In the genomic region with DNA sequence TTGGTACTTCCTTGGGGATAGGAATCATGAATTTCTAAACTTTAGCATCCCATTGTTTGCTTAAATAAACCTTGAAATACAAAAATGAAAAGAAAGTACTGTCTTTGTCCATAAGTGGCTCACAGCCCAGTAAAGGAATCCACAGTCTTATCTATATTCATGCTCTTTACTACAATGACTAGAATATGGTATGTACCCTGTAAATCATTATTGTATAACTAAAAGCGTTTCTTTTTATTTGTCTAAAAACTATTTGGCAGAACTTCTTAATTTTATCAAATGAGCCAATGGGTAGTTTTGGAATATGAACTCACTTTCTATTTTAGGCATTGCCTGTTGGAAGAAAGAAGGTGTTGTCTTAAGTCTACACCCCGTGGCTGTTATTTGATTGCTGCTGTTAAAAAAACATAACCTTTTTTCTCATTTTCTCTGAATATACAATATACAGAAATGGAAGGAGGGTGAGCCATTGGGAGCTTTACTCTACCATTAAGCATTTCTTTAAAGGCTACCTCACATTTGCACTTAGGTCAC, we compare ENCODE assay signal across 20 cellular contexts. TPM values are rescaled to one million over a fixed set of nuclear protein-coding genes. Genes with fewer than 3 reads are reported as not detected.
"Had no signal": no experiment of that assay in that cellular context is flagged by ENCODE, and none has a peak within 500 bp of the region (broad histone marks: within the 10 kb centered on the region; RNA-seq: fewer than 3 reads in every experiment).

No MANE protein-coding gene starts in this region.

- DNase-seq: effector memory CD8-positive, alpha-beta T cell; foreskin keratinocyte; head of caudate nucleus; kidney; left colon; mammary epithelial cell; naive thymus-derived CD8-positive, alpha-beta T cell; posterior cingulate gyrus; right cardiac atrium; stimulated activated CD4-positive, alpha-beta T cell treated with anti-CD3 and anti-CD28 coated beads, Interleukin-2, amount 100 ng/mL, for 48 hours; stimulated activated naive CD4-positive, alpha-beta T cell treated with Interleukin-2 at 50 U/mL for 16 hours; thyroid gland had no signal

- H3K9me3 Mint-ChIP-seq: dendritic cell treated with granulocyte-macrophage colony-stimulating factor and Interleukin-4, amounts not matched to agents 40 ng/mL and 50 ng/mL, for 4 days; effector memory CD8-positive, alpha-beta T cell; naive thymus-derived CD8-positive, alpha-beta T cell; neural crest cell had no signal

- H3K4me2 ChIP-seq: hepatocyte, smooth muscle cell had no signal

- H3K27ac Mint-ChIP-seq: dendritic cell treated with granulocyte-macrophage colony-stimulating factor and Interleukin-4, amounts not matched to agents 40 ng/mL and 50 ng/mL, for 4 days; effector memory CD8-positive, alpha-beta T cell; naive thymus-derived CD8-positive, alpha-beta T cell; type B pancreatic cell had no signal

- H3K4me3 Mint-ChIP-seq: dendritic cell treated with granulocyte-macrophage colony-stimulating factor and Interleukin-4, amounts not matched to agents 40 ng/mL and 50 ng/mL, for 4 days; effector memory CD8-positive, alpha-beta T cell; naive thymus-derived CD8-positive, alpha-beta T cell; neural crest cell; type B pancreatic cell had no signal

- H3K4me1 ChIP-seq: suprapubic skin had no signal

- ATAC-seq: effector memory CD8-positive, alpha-beta T cell; foreskin keratinocyte; left colon; naive thymus-derived CD8-positive, alpha-beta T cell had no signal

- H2AFZ ChIP-seq: hepatocyte had no signal

- H3K9me3 ChIP-seq: esophagus muscularis mucosa, suprapubic skin, thyroid gland had no signal

- H3K79me2 ChIP-seq: hepatocyte had no signal

- H3K27me3 Mint-ChIP-seq: dendritic cell treated with granulocyte-macrophage colony-stimulating factor and Interleukin-4, amounts not matched to agents 40 ng/mL and 50 ng/mL, for 4 days; effector memory CD8-positive, alpha-beta T cell; naive thymus-derived CD8-positive, alpha-beta T cell; type B pancreatic cell had no signal

- H3K27ac ChIP-seq: epithelial cell of prostate, esophagus muscularis mucosa, foreskin keratinocyte, hepatocyte, suprapubic skin, thyroid gland had no signal

- H3K27me3 ChIP-seq: esophagus muscularis mucosa, foreskin keratinocyte, hepatocyte, suprapubic skin, thyroid gland had no signal

RNA-seq across cellular contexts. Expression of a gene that starts 12.4 kb away (rescaled TPM):
- polyA plus RNA-seq: naive thymus-derived CD8-positive, alpha-beta T cell had no signal
